In the genomic region with DNA sequence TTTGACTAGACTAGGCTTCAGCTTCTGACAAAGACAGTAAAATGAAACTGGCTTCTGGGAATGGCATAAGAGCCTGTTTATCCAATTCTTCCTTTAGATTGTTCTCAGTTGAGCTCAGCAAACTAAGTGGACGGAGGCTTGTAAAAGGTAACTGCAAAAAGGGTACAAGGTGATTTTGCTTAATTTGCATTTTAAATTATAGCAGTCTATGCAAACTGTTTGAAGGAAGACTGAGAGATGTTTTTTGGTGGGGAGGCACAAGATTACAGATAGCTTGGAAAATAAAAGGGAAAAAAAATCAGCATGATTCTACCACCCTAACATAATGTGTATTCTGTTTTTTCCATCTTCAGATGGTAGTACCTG, we compare ENCODE assay signal across 1 cellular context.
TF ChIP-seq lines count a peak whose summit lies in the region.

No MANE protein-coding gene starts in this region.

TF ChIP-seq in neural cell, 6 proteins besides CTCF, POLR2A, EP300 and RAD21 (continued from another document):
- TF ChIP-seq, protein P1, sequence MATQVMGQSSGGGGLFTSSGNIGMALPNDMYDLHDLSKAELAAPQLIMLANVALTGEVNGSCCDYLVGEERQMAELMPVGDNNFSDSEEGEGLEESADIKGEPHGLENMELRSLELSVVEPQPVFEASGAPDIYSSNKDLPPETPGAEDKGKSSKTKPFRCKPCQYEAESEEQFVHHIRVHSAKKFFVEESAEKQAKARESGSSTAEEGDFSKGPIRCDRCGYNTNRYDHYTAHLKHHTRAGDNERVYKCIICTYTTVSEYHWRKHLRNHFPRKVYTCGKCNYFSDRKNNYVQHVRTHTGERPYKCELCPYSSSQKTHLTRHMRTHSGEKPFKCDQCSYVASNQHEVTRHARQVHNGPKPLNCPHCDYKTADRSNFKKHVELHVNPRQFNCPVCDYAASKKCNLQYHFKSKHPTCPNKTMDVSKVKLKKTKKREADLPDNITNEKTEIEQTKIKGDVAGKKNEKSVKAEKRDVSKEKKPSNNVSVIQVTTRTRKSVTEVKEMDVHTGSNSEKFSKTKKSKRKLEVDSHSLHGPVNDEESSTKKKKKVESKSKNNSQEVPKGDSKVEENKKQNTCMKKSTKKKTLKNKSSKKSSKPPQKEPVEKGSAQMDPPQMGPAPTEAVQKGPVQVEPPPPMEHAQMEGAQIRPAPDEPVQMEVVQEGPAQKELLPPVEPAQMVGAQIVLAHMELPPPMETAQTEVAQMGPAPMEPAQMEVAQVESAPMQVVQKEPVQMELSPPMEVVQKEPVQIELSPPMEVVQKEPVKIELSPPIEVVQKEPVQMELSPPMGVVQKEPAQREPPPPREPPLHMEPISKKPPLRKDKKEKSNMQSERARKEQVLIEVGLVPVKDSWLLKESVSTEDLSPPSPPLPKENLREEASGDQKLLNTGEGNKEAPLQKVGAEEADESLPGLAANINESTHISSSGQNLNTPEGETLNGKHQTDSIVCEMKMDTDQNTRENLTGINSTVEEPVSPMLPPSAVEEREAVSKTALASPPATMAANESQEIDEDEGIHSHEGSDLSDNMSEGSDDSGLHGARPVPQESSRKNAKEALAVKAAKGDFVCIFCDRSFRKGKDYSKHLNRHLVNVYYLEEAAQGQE (IDR thresholded peaks at IDR 0.05; ENCODE audit: borderline replicate concordance), result no peak
- no peak for TF ChIP-seq TAF1 (IDR thresholded peaks at IDR 0.05; ENCODE audit: low read depth)
- TF ChIP-seq MXI1 (conservative IDR thresholded peaks at IDR 0.05; ENCODE audit: poor library complexity, severe bottlenecking), result no peak
